ENCODE assay signal across 27 cellular contexts in the genomic region with DNA sequence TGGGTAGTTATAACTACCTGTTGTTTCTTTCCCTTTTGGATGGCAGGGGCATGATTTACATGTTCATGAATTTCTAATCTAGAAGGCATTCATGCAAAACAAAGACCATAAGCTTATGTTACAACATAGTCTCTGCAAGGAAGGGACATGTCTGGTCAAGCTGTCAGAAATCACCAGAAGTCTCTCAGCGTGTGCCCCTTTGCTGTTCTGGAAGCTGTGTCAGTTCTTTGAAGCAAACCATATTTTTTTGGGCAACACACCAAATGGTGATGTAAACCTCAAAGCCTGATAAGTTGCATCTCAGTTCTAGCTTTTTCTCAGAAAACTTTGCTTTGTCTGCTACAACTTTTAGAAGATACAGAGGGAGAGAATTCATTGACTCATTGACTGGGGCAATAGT.
DNase-seq lines count a peak whose midpoint lies in the region; ATAC-seq and TF ChIP-seq lines count a peak whose summit lies in the region.
"Had no signal": no experiment of that assay in that cellular context is flagged by ENCODE, and none has a peak within 500 bp of the region (broad histone marks: within the 10 kb centered on the region; RNA-seq: fewer than 3 reads in every experiment).

No MANE protein-coding gene starts in this region.

- peaks cover 0 to 7% of the 10 kb centered on the region in 2 donors for H3K9me3 ChIP-seq in right atrium auricular region
- H3K9me3 ChIP-seq: mucosa of descending colon, prostate gland, thoracic aorta had no signal

- H3K27me3 Mint-ChIP-seq in progenitor cell of endocrine pancreas: peaks cover 4% of the 10 kb centered on the region
- H3K27me3 Mint-ChIP-seq in osteocyte (ENCODE audit: unreplicated experiment): peaks cover 18% of the 10 kb centered on the region
- H3K27me3 Mint-ChIP-seq: activated T-cell treated with anti-CD3 and anti-CD28 coated beads, Interleukin-2, amount 50 U/mL, for 24 hours had no signal

- H3K36me3 Mint-ChIP-seq in progenitor cell of endocrine pancreas (ENCODE audit: insufficient read depth) (no peaks in the 10 kb centered on the region), osteocyte (ENCODE audit: unreplicated experiment) (peaks cover 7% of the 10 kb centered on the region)
- H3K36me3 Mint-ChIP-seq: CD8-positive, alpha-beta T cell; stimulated activated naive B cell treated with anti-CD40 and anti-IgM and Interleukin-4, amounts not matched to agents 10 μg/mL and 1 μg/mL and 100 μg/mL, for 72 hours had no signal

- H3K36me3 ChIP-seq in right atrium auricular region: no peaks in the 10 kb centered on the region
- H3K36me3 ChIP-seq: esophagus muscularis mucosa, heart right ventricle, prostate gland, thoracic aorta had no signal

- intact Hi-C loops in left cardiac atrium (cut with DNase I): no loop called here

- no peak overlapping the region for H3K4me3 ChIP-seq in right atrium auricular region
- H3K4me3 ChIP-seq: esophagus muscularis mucosa, GM23338, heart right ventricle, mucosa of descending colon, prostate gland, skin epidermis, thoracic aorta had no signal

- no peaks in the 10 kb centered on the region for H3K27me3 ChIP-seq in right atrium auricular region
- H3K27me3 ChIP-seq: esophagus muscularis mucosa, heart right ventricle had no signal

- H3K27ac Mint-ChIP-seq in progenitor cell of endocrine pancreas: no peak overlapping the region
- H3K27ac Mint-ChIP-seq in osteocyte (ENCODE audit: unreplicated experiment): no peak overlapping the region
- H3K27ac Mint-ChIP-seq: activated T-cell treated with anti-CD3 and anti-CD28 coated beads, Interleukin-2, amount 50 U/mL, for 24 hours; CD8-positive, alpha-beta T cell; GM23338; stimulated activated naive B cell treated with anti-CD40 and anti-IgM and Interleukin-4, amounts not matched to agents 10 μg/mL and 1 μg/mL and 100 μg/mL, for 72 hours had no signal

- H3K4me1 Mint-ChIP-seq in progenitor cell of endocrine pancreas (ENCODE audit: low read depth) (no peaks in the 10 kb centered on the region), osteocyte (ENCODE audit: unreplicated experiment) (peaks cover 3% of the 10 kb centered on the region)
- H3K4me1 Mint-ChIP-seq: stimulated activated naive B cell treated with anti-CD40 and anti-IgM and Interleukin-4, amounts not matched to agents 10 μg/mL and 1 μg/mL and 100 μg/mL, for 72 hours had no signal

- H3K4me1 ChIP-seq in right atrium auricular region: no peaks in the 10 kb centered on the region
- H3K4me1 ChIP-seq: esophagus muscularis mucosa, heart right ventricle, prostate gland had no signal

- ATAC-seq in left cardiac atrium (peak; percentile 19 to 51), GM18873 (IDR thresholded peaks at IDR 0.05; ENCODE audit: low FRiP score, unreplicated experiment) (no peak)
- ATAC-seq: CD8-positive, alpha-beta T cell; GM23338; heart right ventricle; mucosa of descending colon; PC-3; stimulated activated naive B cell treated with anti-CD40 and anti-IgM and Interleukin-4, amounts not matched to agents 10 μg/mL and 1 μg/mL and 100 μg/mL, for 72 hours had no signal

- H3K4me3 Mint-ChIP-seq in progenitor cell of endocrine pancreas (ENCODE audit: low read depth): no peak overlapping the region
- H3K4me3 Mint-ChIP-seq in osteocyte (ENCODE audit: unreplicated experiment): no peak overlapping the region
- H3K4me3 Mint-ChIP-seq: activated T-cell treated with anti-CD3 and anti-CD28 coated beads, Interleukin-2, amount 50 U/mL, for 24 hours; CD8-positive, alpha-beta T cell; GM23338; stimulated activated naive B cell treated with anti-CD40 and anti-IgM and Interleukin-4, amounts not matched to agents 10 μg/mL and 1 μg/mL and 100 μg/mL, for 72 hours had no signal

- H3K27ac ChIP-seq in right atrium auricular region: no peak overlapping the region
- H3K27ac ChIP-seq: esophagus muscularis mucosa, heart right ventricle, prostate gland, skin epidermis, thoracic aorta had no signal

- TF ChIP-seq CTCF in right atrium auricular region (IDR thresholded peaks at IDR 0.05): no peak
- TF ChIP-seq CTCF in progenitor cell of endocrine pancreas (IDR thresholded peaks at IDR 0.05; ENCODE audit: unreplicated experiment): no peak
- TF ChIP-seq CTCF in osteocyte (IDR thresholded peaks at IDR 0.05): no peak

- DNase-seq in left cardiac atrium (no peak), right atrium auricular region (ENCODE audit: low spot score) (no peak), dedifferentiated amniotic fluid mesenchymal stem cell (ENCODE audit: extremely low spot score) (peak; percentile 45), hepatic stellate cell (ENCODE audit: low spot score) (peak; percentile 7), progenitor cell of endocrine pancreas (ENCODE audit: low spot score, unreplicated experiment) (no peak), osteocyte (ENCODE audit: extremely low spot score, unreplicated experiment) (no peak)
- no peak for DNase-seq in stimulated activated CD4-positive, alpha-beta T cell treated with anti-CD3 and anti-CD28 coated beads, Interleukin-4, amount 100 ng/mL, for 24 hours
- DNase-seq: 8988T; activated naive CD4-positive, alpha-beta T cell; activated T-cell treated with anti-CD3 and anti-CD28 coated beads, Interleukin-2, amount 50 U/mL, for 24 hours; AML-193; amniotic stem cell; CD8-positive, alpha-beta T cell; DMS53; heart right ventricle; mucosa of descending colon; MV-4-11; NCI-H1694; PC-3; stimulated activated naive B cell treated with anti-CD40 and anti-IgM and Interleukin-4, amounts not matched to agents 10 μg/mL and 1 μg/mL and 100 μg/mL, for 72 hours; T-helper 1 cell had no signal

- peaks cover 4% of the 10 kb centered on the region for H3K9me3 Mint-ChIP-seq in progenitor cell of endocrine pancreas (ENCODE audit: low read depth)
- peaks cover 9% of the 10 kb centered on the region for H3K9me3 Mint-ChIP-seq in osteocyte (ENCODE audit: unreplicated experiment)
- H3K9me3 Mint-ChIP-seq: GM23338 had no signal

Comparison
In these comparisons a context has a peak if more than half of its experiments do, and no peak if none do; other contexts are left out.
1. DNase-seq: peak in dedifferentiated amniotic fluid mesenchymal stem cell (single experiment) and hepatic stellate cell (single experiment); none in left cardiac atrium (single experiment), right atrium auricular region (single experiment), progenitor cell of endocrine pancreas (single experiment), stimulated activated CD4-positive, alpha-beta T cell treated with anti-CD3 and anti-CD28 coated beads, Interleukin-4, amount 100 ng/mL, for 24 hours (single experiment) and osteocyte (single experiment).